Comparison of ENCODE assay signal across 18 cellular contexts in the genomic region with DNA sequence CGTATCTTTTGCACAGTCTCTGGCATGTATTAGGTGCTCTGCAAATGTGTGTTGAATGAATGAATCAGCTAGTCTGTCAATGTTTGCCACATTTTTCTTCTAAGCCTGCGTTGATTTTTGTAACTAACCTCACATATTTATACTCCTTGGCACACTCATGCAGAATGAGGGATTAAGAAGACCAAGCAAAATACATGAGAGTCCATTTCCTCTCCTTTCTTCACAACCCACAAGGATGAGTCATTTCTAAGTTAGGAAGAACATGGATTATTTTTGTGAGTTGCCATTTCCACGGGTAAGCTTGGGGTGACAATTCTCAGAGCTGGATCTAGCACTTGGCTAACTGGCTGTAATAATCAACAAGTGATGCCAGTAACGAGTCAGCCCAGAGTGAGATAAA.
DNase-seq lines count a peak whose midpoint lies in the region; ATAC-seq and TF ChIP-seq lines count a peak whose summit lies in the region.
"Had no signal": no experiment of that assay in that cellular context is flagged by ENCODE, and none has a peak within 500 bp of the region (broad histone marks: within the 10 kb centered on the region; RNA-seq: fewer than 3 reads in every experiment).

No MANE protein-coding gene starts in this region.

- H3K79me2 ChIP-seq in GM23338 (replicated peaks; ENCODE audit: insufficient read depth) = no peaks in the 10 kb centered on the region

- H3K36me3 Mint-ChIP-seq in GM23338 (ENCODE audit: low read depth) (no peaks in the 10 kb centered on the region), osteocyte (ENCODE audit: unreplicated experiment) (no peaks in the 10 kb centered on the region)
- H3K36me3 Mint-ChIP-seq: type B pancreatic cell had no signal

- no peaks in the 10 kb centered on the region for H3K9me2 ChIP-seq in GM23338 (ENCODE audit: insufficient read depth)

- intact Hi-C loops in prostate gland (cut with DNase I) = no loop called here

- CTCF ChIA-PET in HEK293 (lab: Yijun Ruan, JAX) = no interaction called here

- DNase-seq in A172 (ENCODE audit: low spot score) (peak; percentile 51), amniotic epithelial cell (ENCODE audit: low read depth) (peak; percentile 84), foreskin fibroblast (peak; percentile 65 to 74), NCI-H187 (lab: John Stamatoyannopoulos, UW) (no peak), GM23338 (ENCODE audit: low spot score) (no peak), osteocyte (ENCODE audit: extremely low spot score, unreplicated experiment) (no peak), prostate gland (ENCODE audit: low spot score) (no peak)
- DNase-seq: activated effector memory CD4-positive, alpha-beta T cell treated with Interleukin-2 at 50 U/mL for 16 hours; Caco-2; effector memory CD4-positive, alpha-beta T cell; head of caudate nucleus; NCI-H1417; NCI-H345 had no signal

- 87% methylated on average over 4 of the region's 4 CpGs for WGBS in prostate gland

- ATAC-seq in GM23338 = no peak
- ATAC-seq: A549, HepG2 had no signal

- no peaks in the 10 kb centered on the region for H3K9me3 ChIP-seq in HEK293 (ENCODE audit: control insufficient read depth, insufficient read depth, low read depth, low read length)
- H3K9me3 ChIP-seq in prostate gland = no peaks in the 10 kb centered on the region
- H3K9me3 ChIP-seq: A549, Caco-2 had no signal

- H3K27ac ChIP-seq in HEK293 (ENCODE audit: extremely low read depth, low read depth, low read length) = no peak overlapping the region
- no peak overlapping the region for H3K27ac ChIP-seq in GM23338 (ENCODE audit: low read depth)
- H3K27ac ChIP-seq in prostate gland = no peak overlapping the region
- H3K27ac ChIP-seq: A549, SK-N-MC had no signal

- H3K27ac Mint-ChIP-seq in GM23338 = no peak overlapping the region
- H3K27ac Mint-ChIP-seq in osteocyte (ENCODE audit: unreplicated experiment) = no peak overlapping the region
- H3K27ac Mint-ChIP-seq: type B pancreatic cell had no signal

- H3K4me3 ChIP-seq in HEK293 (ENCODE audit: low read depth, low read length) (no peak overlapping the region), foreskin fibroblast (ENCODE audit: low read depth in 1 of 2, low read length in 2 of 2) (no peak overlapping the region), GM23338 (no peak overlapping the region), prostate gland (no peak overlapping the region)
- H3K4me3 ChIP-seq: A549, SK-N-MC had no signal

- H3K4me1 ChIP-seq in HEK293 (ENCODE audit: control insufficient read depth, insufficient read depth, low read length) (peaks cover 7% of the 10 kb centered on the region; the same call in 1 of the 2 replicates), GM23338 (ENCODE audit: insufficient read depth) (no peaks in the 10 kb centered on the region), prostate gland (replicated peaks) (no peaks in the 10 kb centered on the region)
- H3K4me1 ChIP-seq: A549, Caco-2 had no signal

- no peaks in the 10 kb centered on the region for H4K20me1 ChIP-seq in GM23338 (replicated peaks; ENCODE audit: insufficient read depth)

- H3K27me3 Mint-ChIP-seq in GM23338 (ENCODE audit: insufficient read depth, low read depth, poor library complexity) = no peaks in the 10 kb centered on the region
- H3K27me3 Mint-ChIP-seq in osteocyte (ENCODE audit: unreplicated experiment) = no peaks in the 10 kb centered on the region
- H3K27me3 Mint-ChIP-seq: type B pancreatic cell had no signal

- no peak overlapping the region for H2AFZ ChIP-seq in GM23338

- TF ChIP-seq POLR2A in prostate gland (IDR thresholded peaks at IDR 0.05) = no peak

- POLR2A ChIA-PET in HEK293 (lab: Yijun Ruan, JAX) = no interaction called here

- H3K4me2 ChIP-seq in GM23338 = no peak overlapping the region
- H3K4me2 ChIP-seq: A549 had no signal

- H3K36me3 ChIP-seq in HEK293 (ENCODE audit: control insufficient read depth in 2 of 2, insufficient read depth in 1 of 2, low read length in 2 of 2) (no peaks in the 10 kb centered on the region), GM23338 (ENCODE audit: insufficient read depth) (no peaks in the 10 kb centered on the region), prostate gland (no peaks in the 10 kb centered on the region)

- no peaks in the 10 kb centered on the region for H3K27me3 ChIP-seq in GM23338 (ENCODE audit: insufficient read depth)
- H3K27me3 ChIP-seq in prostate gland (replicated peaks; ENCODE audit: insufficient read depth) = no peaks in the 10 kb centered on the region

- no peak for TF ChIP-seq CTCF in HEK293 (tag by site-specific recombination; IDR thresholded peaks at IDR 0.05)
- no peak for TF ChIP-seq CTCF in foreskin fibroblast (IDR thresholded peaks at IDR 0.05; ENCODE audit: low read depth, low read length)
- no peak for TF ChIP-seq CTCF in GM23338 (conservative IDR thresholded peaks at IDR 0.05; ENCODE audit: low read depth in 2 of 2)
- no peak for TF ChIP-seq CTCF in osteocyte (IDR thresholded peaks at IDR 0.05)
- no peak for TF ChIP-seq CTCF in prostate gland (IDR thresholded peaks at IDR 0.05)

- H3K4me3 Mint-ChIP-seq in GM23338 (no peak overlapping the region), osteocyte (ENCODE audit: unreplicated experiment) (no peak overlapping the region)
- H3K4me3 Mint-ChIP-seq: type B pancreatic cell had no signal

- no peaks in the 10 kb centered on the region for H3F3A ChIP-seq in GM23338 (replicated peaks; ENCODE audit: low read depth)

- H3K9me3 Mint-ChIP-seq in GM23338 (no peaks in the 10 kb centered on the region), osteocyte (ENCODE audit: unreplicated experiment) (no peaks in the 10 kb centered on the region)
- H3K9me3 Mint-ChIP-seq: type B pancreatic cell had no signal

- peaks cover 6% of the 10 kb centered on the region; the same call in 2 of the 3 replicates for H3K4me1 Mint-ChIP-seq in GM23338
- peaks cover 9% of the 10 kb centered on the region for H3K4me1 Mint-ChIP-seq in osteocyte (ENCODE audit: unreplicated experiment)

TF ChIP-seq in HEK293, 187 proteins besides CTCF, POLR2A, EP300 and RAD21:
- TF ChIP-seq SCRT2 (tag by site-specific recombination; IDR thresholded peaks at IDR 0.05) (peak; percentile 20; the same call in 1 of the 2 replicates), ZNF112 (tag by site-specific recombination; IDR thresholded peaks at IDR 0.05) (no peak)

TF ChIP-seq in GM23338, 12 proteins besides CTCF, POLR2A, EP300 and RAD21:
- TF ChIP-seq NANOG (IDR thresholded peaks at IDR 0.05; ENCODE audit: borderline replicate concordance) = no peak
- no peak for TF ChIP-seq EZH2phosphoT487 (IDR thresholded peaks at IDR 0.05; ENCODE audit: unreplicated experiment)
- no peak for TF ChIP-seq CREB1 (CRISPR knock-in tag; IDR thresholded peaks at IDR 0.05; ENCODE audit: low read depth)
- TF ChIP-seq JUNB (IDR thresholded peaks at IDR 0.05; ENCODE audit: unreplicated experiment) = no peak
- no peak for TF ChIP-seq ZNF331 (CRISPR knock-in tag; IDR thresholded peaks at IDR 0.05; ENCODE audit: low read depth)

Comparison
In these comparisons a context has a peak if more than half of its experiments do, and no peak if none do; other contexts are left out.
1. DNase-seq: peak in A172 (single experiment), amniotic epithelial cell (single experiment) and foreskin fibroblast (2 of 2); none in NCI-H187 (0 of 2), GM23338 (single experiment), osteocyte (single experiment) and prostate gland (single experiment).